Comparison of ENCODE assay signal across 1 cellular context in the genomic region with DNA sequence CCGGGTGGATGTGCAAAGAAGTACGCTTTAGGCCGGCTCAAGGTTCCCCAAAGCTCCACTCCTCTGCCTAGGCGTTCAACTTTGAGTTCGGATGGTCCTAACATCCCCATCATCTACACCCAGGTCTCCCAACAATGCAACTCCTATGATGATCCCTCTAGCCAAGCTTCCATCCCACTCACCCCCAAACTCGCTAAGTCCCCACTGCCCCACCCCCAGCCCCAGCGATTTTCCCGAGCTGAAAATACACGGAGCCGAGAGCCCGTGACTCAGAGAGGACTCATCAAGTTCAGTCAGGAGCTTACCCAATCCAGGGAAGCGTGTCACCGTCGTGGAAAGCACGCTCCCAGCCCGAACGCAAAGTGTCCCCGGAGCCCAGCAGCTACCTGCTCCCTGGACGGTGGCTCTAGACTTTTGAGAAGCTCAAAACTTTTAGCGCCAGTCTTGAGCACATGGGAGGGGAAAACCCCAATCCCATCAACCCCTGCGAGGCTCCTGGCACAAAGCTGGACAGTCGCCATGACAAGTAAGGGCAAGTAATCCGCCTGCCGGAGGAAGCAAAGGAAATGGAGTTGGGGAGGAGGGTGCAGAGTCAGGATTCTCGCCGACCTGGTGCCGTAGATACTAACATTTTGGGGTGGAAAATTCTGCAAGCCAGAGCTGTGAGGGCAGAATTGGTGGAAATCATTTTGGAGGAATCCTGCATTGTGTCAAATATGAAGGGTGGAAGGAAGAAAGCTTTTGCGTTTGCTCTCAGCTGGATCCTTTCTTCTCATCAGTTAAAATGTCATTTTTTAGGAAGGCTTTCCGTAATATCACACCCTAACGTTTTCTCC.
TF ChIP-seq lines count a peak whose summit lies in the region.

Gene TP53, minus strand, starts transcription at position 419 of the 836 bp plus-strand sequence. CDS start 10,896 bp downstream, outside the sequence.

TF ChIP-seq in WTC11, 78 proteins besides CTCF, POLR2A, EP300 and RAD21 (continued from another document and continues in another):
- TF ChIP-seq AR (CRISPR knock-in tag; IDR thresholded peaks at IDR 0.05) (no peak; the same call in 1 of the 2 replicates), NR1H2 (CRISPR knock-in tag; IDR thresholded peaks at IDR 0.05) (no peak), ATF1 (CRISPR knock-in tag; IDR thresholded peaks at IDR 0.05) (no peak), OVOL2 (CRISPR knock-in tag; IDR thresholded peaks at IDR 0.05; ENCODE audit: borderline replicate concordance) (no peak), ZNF263 (CRISPR knock-in tag; IDR thresholded peaks at IDR 0.05; ENCODE audit: low read depth) (peak; percentile 65; the same call in 1 of the 2 replicates), ATF3 (CRISPR knock-in tag; conservative IDR thresholded peaks at IDR 0.05) (no peak), ZNF423 (CRISPR knock-in tag; IDR thresholded peaks at IDR 0.05) (no peak), PRRX2 (CRISPR knock-in tag; IDR thresholded peaks at IDR 0.05) (no peak), ZNF232 (CRISPR knock-in tag; IDR thresholded peaks at IDR 0.05) (0 out of 2 replicates have a peak, but pooled peaks have one; percentile 34), FOXJ3 (CRISPR knock-in tag; IDR thresholded peaks at IDR 0.05; ENCODE audit: borderline replicate concordance) (no peak; the same call in 1 of the 2 replicates), GABPB1 (CRISPR knock-in tag; IDR thresholded peaks at IDR 0.05) (peak; percentile 34; the same call in 1 of the 2 replicates), SMAD3 (CRISPR knock-in tag; IDR thresholded peaks at IDR 0.05; ENCODE audit: borderline replicate concordance) (peak; percentile 85; the same call in 1 of the 2 replicates), ZNF416 (CRISPR knock-in tag; IDR thresholded peaks at IDR 0.05) (no peak; the same call in 1 of the 2 replicates), ZNF396 (CRISPR knock-in tag; IDR thresholded peaks at IDR 0.05; ENCODE audit: borderline replicate concordance) (no peak), TP53 (CRISPR knock-in tag; IDR thresholded peaks at IDR 0.05) (no peak), ZNF138 (CRISPR knock-in tag; conservative IDR thresholded peaks at IDR 0.05) (no peak), ZNF671 (CRISPR knock-in tag; IDR thresholded peaks at IDR 0.05) (no peak), NFYB (CRISPR knock-in tag; conservative IDR thresholded peaks at IDR 0.05; ENCODE audit: low read depth) (no peak), PREB (CRISPR knock-in tag; IDR thresholded peaks at IDR 0.05; ENCODE audit: borderline replicate concordance) (no peak), ARID4B (CRISPR knock-in tag; IDR thresholded peaks at IDR 0.05; ENCODE audit: borderline replicate concordance) (peak; percentile 69; the same call in 1 of the 2 replicates), RELA (CRISPR knock-in tag; IDR thresholded peaks at IDR 0.05; ENCODE audit: borderline replicate concordance) (no peak), ZNF219 (CRISPR knock-in tag; IDR thresholded peaks at IDR 0.05; ENCODE audit: borderline replicate concordance) (no peak), IRF1 (CRISPR knock-in tag; IDR thresholded peaks at IDR 0.05) (no peak), NFE2L1 (CRISPR knock-in tag; IDR thresholded peaks at IDR 0.05) (no peak), NFATC4 (CRISPR knock-in tag; IDR thresholded peaks at IDR 0.05) (no peak)
- TF ChIP-seq, protein P1, sequence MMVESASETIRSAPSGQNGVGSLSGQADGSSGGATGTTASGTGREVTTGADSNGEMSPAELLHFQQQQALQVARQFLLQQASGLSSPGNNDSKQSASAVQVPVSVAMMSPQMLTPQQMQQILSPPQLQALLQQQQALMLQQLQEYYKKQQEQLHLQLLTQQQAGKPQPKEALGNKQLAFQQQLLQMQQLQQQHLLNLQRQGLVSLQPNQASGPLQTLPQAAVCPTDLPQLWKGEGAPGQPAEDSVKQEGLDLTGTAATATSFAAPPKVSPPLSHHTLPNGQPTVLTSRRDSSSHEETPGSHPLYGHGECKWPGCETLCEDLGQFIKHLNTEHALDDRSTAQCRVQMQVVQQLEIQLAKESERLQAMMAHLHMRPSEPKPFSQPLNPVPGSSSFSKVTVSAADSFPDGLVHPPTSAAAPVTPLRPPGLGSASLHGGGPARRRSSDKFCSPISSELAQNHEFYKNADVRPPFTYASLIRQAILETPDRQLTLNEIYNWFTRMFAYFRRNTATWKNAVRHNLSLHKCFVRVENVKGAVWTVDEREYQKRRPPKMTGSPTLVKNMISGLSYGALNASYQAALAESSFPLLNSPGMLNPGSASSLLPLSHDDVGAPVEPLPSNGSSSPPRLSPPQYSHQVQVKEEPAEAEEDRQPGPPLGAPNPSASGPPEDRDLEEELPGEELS (CRISPR knock-in tag; IDR thresholded peaks at IDR 0.05) = peak; percentile 29; the same call in 1 of the 2 replicates
- TF ChIP-seq, protein P2, sequence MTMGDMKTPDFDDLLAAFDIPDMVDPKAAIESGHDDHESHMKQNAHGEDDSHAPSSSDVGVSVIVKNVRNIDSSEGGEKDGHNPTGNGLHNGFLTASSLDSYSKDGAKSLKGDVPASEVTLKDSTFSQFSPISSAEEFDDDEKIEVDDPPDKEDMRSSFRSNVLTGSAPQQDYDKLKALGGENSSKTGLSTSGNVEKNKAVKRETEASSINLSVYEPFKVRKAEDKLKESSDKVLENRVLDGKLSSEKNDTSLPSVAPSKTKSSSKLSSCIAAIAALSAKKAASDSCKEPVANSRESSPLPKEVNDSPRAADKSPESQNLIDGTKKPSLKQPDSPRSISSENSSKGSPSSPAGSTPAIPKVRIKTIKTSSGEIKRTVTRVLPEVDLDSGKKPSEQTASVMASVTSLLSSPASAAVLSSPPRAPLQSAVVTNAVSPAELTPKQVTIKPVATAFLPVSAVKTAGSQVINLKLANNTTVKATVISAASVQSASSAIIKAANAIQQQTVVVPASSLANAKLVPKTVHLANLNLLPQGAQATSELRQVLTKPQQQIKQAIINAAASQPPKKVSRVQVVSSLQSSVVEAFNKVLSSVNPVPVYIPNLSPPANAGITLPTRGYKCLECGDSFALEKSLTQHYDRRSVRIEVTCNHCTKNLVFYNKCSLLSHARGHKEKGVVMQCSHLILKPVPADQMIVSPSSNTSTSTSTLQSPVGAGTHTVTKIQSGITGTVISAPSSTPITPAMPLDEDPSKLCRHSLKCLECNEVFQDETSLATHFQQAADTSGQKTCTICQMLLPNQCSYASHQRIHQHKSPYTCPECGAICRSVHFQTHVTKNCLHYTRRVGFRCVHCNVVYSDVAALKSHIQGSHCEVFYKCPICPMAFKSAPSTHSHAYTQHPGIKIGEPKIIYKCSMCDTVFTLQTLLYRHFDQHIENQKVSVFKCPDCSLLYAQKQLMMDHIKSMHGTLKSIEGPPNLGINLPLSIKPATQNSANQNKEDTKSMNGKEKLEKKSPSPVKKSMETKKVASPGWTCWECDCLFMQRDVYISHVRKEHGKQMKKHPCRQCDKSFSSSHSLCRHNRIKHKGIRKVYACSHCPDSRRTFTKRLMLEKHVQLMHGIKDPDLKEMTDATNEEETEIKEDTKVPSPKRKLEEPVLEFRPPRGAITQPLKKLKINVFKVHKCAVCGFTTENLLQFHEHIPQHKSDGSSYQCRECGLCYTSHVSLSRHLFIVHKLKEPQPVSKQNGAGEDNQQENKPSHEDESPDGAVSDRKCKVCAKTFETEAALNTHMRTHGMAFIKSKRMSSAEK (CRISPR knock-in tag; IDR thresholded peaks at IDR 0.05; ENCODE audit: borderline replicate concordance) = no peak
- TF ChIP-seq, protein P3, sequence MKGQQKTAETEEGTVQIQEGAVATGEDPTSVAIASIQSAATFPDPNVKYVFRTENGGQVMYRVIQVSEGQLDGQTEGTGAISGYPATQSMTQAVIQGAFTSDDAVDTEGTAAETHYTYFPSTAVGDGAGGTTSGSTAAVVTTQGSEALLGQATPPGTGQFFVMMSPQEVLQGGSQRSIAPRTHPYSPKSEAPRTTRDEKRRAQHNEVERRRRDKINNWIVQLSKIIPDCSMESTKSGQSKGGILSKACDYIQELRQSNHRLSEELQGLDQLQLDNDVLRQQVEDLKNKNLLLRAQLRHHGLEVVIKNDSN (CRISPR knock-in tag; IDR thresholded peaks at IDR 0.05) = peak; percentile 58; the same call in 1 of the 2 replicates
- TF ChIP-seq, protein P4, sequence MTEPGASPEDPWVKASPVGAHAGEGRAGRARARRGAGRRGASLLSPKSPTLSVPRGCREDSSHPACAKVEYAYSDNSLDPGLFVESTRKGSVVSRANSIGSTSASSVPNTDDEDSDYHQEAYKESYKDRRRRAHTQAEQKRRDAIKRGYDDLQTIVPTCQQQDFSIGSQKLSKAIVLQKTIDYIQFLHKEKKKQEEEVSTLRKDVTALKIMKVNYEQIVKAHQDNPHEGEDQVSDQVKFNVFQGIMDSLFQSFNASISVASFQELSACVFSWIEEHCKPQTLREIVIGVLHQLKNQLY (CRISPR knock-in tag; IDR thresholded peaks at IDR 0.05) = no peak
